25 cellular contexts compared by ENCODE assay signal in genomic region chr10:85864866-85865526, GRCh38.
"Had no signal": no experiment of that assay in that cellular context is flagged by ENCODE, and none has a peak within 500 bp of the region (broad histone marks: within the 10 kb centered on the region; RNA-seq: fewer than 3 reads in every experiment).

No MANE protein-coding gene starts in this region.

- DNase-seq: activated CD4-positive, alpha-beta T cell treated with anti-CD3 and anti-CD28 coated beads for 4 hours; activated CD8-positive, alpha-beta memory T cell treated with anti-CD3 and anti-CD28 coated beads, Interleukin-2, amount 50 U/mL, for 48 hours; activated CD8-positive, alpha-beta T cell treated with anti-CD3 and anti-CD28 coated beads for 36 hours; activated naive CD8-positive, alpha-beta T cell treated with anti-CD3 and anti-CD28 coated beads, Interleukin-2, amount 50 U/mL, for 24 hours; activated T-cell treated with anti-CD3 and anti-CD28 coated beads, Interleukin-2, amount 50 U/mL, for 1 hour; amniotic stem cell; brain microvascular endothelial cell; cerebellar nuclear complex; Kasumi-1; NCI-H1105 treated with DMSO at 0.1 percent for 48 hours; NCI-H1436 treated with DMSO at 0.1 percent for 48 hours; NCI-H187; NCI-H2081; NCI-H510A treated with DMSO at 0.1 percent for 48 hours; NK-92 treated with Interleukin-12 subunit alpha and Interleukin-12 subunit beta, amount 100 ng/mL, for 24 hours; OCI-M1; Peyer's patch; SHP77; SW 1271 had no signal

- H3K4me1 ChIP-seq: ascending aorta, Peyer's patch, SJSA1 had no signal

- H3K9me3 ChIP-seq: ascending aorta, Peyer's patch, SJSA1 had no signal

- H3K27me3 ChIP-seq: ascending aorta, brain microvascular endothelial cell, Peyer's patch, SJSA1 had no signal

- H3K27ac ChIP-seq: ascending aorta, brain microvascular endothelial cell, Peyer's patch, RWPE1, SJSA1 had no signal

- H3K36me3 ChIP-seq: ascending aorta, brain microvascular endothelial cell, Peyer's patch, SJSA1 had no signal

- ATAC-seq: activated CD4-positive, CD25-positive, alpha-beta regulatory T cell treated with anti-CD3 and anti-CD28 coated beads, Interleukin-2, amount 50 U/mL, for 24 hours; activated CD8-positive, alpha-beta T cell treated with anti-CD3 and anti-CD28 coated beads for 36 hours; activated naive CD4-positive, alpha-beta T cell treated with anti-CD3 and anti-CD28 coated beads, Interleukin-2, amount 50 U/mL, for 72 hours; activated naive CD8-positive, alpha-beta T cell treated with anti-CD3 and anti-CD28 coated beads, Interleukin-2, amount 50 U/mL, for 24 hours; SK-N-SH treated with all-trans-retinoic acid at 6 μM for 48 hours had no signal

- H3K4me3 ChIP-seq: ascending aorta, Peyer's patch, SJSA1 had no signal
